8 cellular contexts compared by ENCODE assay signal in the genomic region with DNA sequence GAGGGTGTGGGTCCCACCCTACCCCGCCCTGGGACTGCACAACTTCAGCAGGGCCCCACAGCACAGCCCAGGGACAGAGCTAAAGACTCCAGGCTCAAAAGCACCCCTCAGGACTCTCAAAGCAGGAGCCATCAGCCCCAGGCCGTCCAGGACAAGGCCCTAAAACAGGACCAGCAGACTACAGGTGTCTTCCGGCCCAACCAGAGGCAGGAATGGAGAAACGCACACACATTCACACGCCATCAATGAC. TPM values are rescaled to one million over a fixed set of nuclear protein-coding genes. Genes with fewer than 3 reads are reported as not detected.
DNase-seq lines count a peak whose midpoint lies in the region; ATAC-seq and TF ChIP-seq lines count a peak whose summit lies in the region.

No MANE protein-coding gene starts in this region.

- H3K79me1 ChIP-seq in H9 (ENCODE audit: insufficient read depth, low read depth, low read length, poor library complexity, severe bottlenecking): no peaks in the 10 kb centered on the region

- H3K36me3 ChIP-seq in ACC112 (ENCODE audit: insufficient read depth, low read length): no peaks in the 10 kb centered on the region

- no peak overlapping the region for H2BK20ac ChIP-seq in H9 (ENCODE audit: low read depth, low read length, poor library complexity, severe bottlenecking)

- H3K27me3 ChIP-seq in ACC112 (ENCODE audit: insufficient read depth, low read length) (no peaks in the 10 kb centered on the region), H9 (ENCODE audit: insufficient read depth, low read length) (no peaks in the 10 kb centered on the region)

- H3K4me2 ChIP-seq in H9 (ENCODE audit: insufficient read depth, insufficient read length, low read length): peak overlapping the region; percentile 67

- H4K91ac ChIP-seq in H9 (ENCODE audit: insufficient read length, low read depth, low read length): peak overlapping the region; percentile 21

- H3K4me3 ChIP-seq in ACC112 (ENCODE audit: low read depth, low read length) (peak overlapping the region; percentile 91), skin epidermis (peak overlapping the region; percentile 50 to 62 (median 54))

- no peak overlapping the region for H4K8ac ChIP-seq in H9 (replicated peaks; ENCODE audit: insufficient read length, low read depth, low read length)

- H3K79me2 ChIP-seq in ACC112 (ENCODE audit: control insufficient read depth, insufficient read depth, low read length, unreplicated experiment): peaks cover 53% of the 10 kb centered on the region
- H3K79me2 ChIP-seq in H9 (ENCODE audit: insufficient read depth, low read length): no peaks in the 10 kb centered on the region; the same call in 1 of the 2 replicates

- H3K9ac ChIP-seq in H9 (ENCODE audit: extremely low read depth, insufficient read length, low read length): peak overlapping the region; percentile 84

- H3K9me3 Mint-ChIP-seq in H9: no peaks in the 10 kb centered on the region; a peak in 1 of 5 replicates
- H3K9me3 Mint-ChIP-seq in activated CD4-positive, alpha-beta memory T cell treated with anti-CD3 and anti-CD28 coated beads for 36 hours: no peaks in the 10 kb centered on the region

- ATAC-seq in left ventricle myocardium superior (peak; percentile 50), HG02763 (IDR thresholded peaks at IDR 0.05; ENCODE audit: unreplicated experiment) (no peak)

- H3K27ac Mint-ChIP-seq in H9: peak overlapping the region; percentile 98 to 99 (median 99)
- peak overlapping the region; percentile 98 for H3K27ac Mint-ChIP-seq in activated CD4-positive, alpha-beta memory T cell treated with anti-CD3 and anti-CD28 coated beads for 36 hours

- no peak overlapping the region for H2BK15ac ChIP-seq in H9 (ENCODE audit: low read depth, low read length)

- peak overlapping the region; percentile 45 for H4K5ac ChIP-seq in H9 (ENCODE audit: insufficient read length, low read depth, low read length)

- no peak overlapping the region; the same call in 1 of the 2 replicates for H3K4ac ChIP-seq in H9 (ENCODE audit: low read depth, low read length)

- intact Hi-C loops in activated CD4-positive, alpha-beta memory T cell treated with anti-CD3 and anti-CD28 coated beads for 36 hours (cut with micrococcal nuclease): loop anchor here (2.0 kb wide), 1 partner anchor 162 kb away; a partner anchor contains a TSS
- intact Hi-C loops in left ventricle myocardium superior (cut with micrococcal nuclease): no loop called here

- peaks cover 31 to 37% of the 10 kb centered on the region in 2 experiments for H3K4me1 Mint-ChIP-seq in H9
- peaks cover 50% of the 10 kb centered on the region for H3K4me1 Mint-ChIP-seq in activated CD4-positive, alpha-beta memory T cell treated with anti-CD3 and anti-CD28 coated beads for 36 hours (ENCODE audit: low read depth)

- H3K14ac ChIP-seq in H9 (ENCODE audit: insufficient read depth, low read length): peak overlapping the region; percentile 97

- no peak overlapping the region for H3T11ph ChIP-seq in H9 (ENCODE audit: low read length)

- H3K23ac ChIP-seq in H9 (ENCODE audit: insufficient read length, low read depth, low read length): no peak overlapping the region

- no peaks in the 10 kb centered on the region for H4K20me1 ChIP-seq in H9 (ENCODE audit: control insufficient read depth, insufficient read depth, insufficient read length)

- H3K56ac ChIP-seq in H9 (ENCODE audit: insufficient read length, low read depth, low read length): peak overlapping the region; percentile 4

- peaks cover 42% of the 10 kb centered on the region for H3K4me1 ChIP-seq in ACC112 (ENCODE audit: control insufficient read depth, insufficient read depth, low read length, unreplicated experiment)
- peaks cover 7% of the 10 kb centered on the region; the same call in 1 of the 2 replicates for H3K4me1 ChIP-seq in H9 (ENCODE audit: insufficient read depth, low read length)

- DNase-seq in H9 (no peak), left ventricle myocardium superior (no peak), cerebellar cortex (ENCODE audit: low spot score) (no peak)
- DNase-seq in activated CD4-positive, alpha-beta memory T cell treated with anti-CD3 and anti-CD28 coated beads for 36 hours: no peak
- DNase-seq in stimulated activated CD4-positive, alpha-beta T cell treated with anti-CD3 and anti-CD28 coated beads, Interleukin-12 subunit alpha, Interleukin-12 subunit beta, amount 100 ng/mL, for 4 hours: no peak

- H3K36me3 Mint-ChIP-seq in H9 (ENCODE audit: insufficient read depth in 1 of 3, low read depth in 3 of 3): peaks cover 14 to 24% (median 22%) of the 10 kb centered on the region in 3 experiments
- H3K36me3 Mint-ChIP-seq in activated CD4-positive, alpha-beta memory T cell treated with anti-CD3 and anti-CD28 coated beads for 36 hours: peaks cover 17% of the 10 kb centered on the region

- H3K27ac ChIP-seq in ACC112 (ENCODE audit: low read depth, low read length) (peak overlapping the region; percentile 99), H9 (ENCODE audit: insufficient read length, low read depth, low read length) (peak overlapping the region; percentile 75), skin epidermis (peak overlapping the region; percentile 47 to 99 (median 95))

- H3K9me3 ChIP-seq in H9 (ENCODE audit: control insufficient read depth, low read depth, low read length): no peaks in the 10 kb centered on the region

- H3K27me3 Mint-ChIP-seq in H9 (ENCODE audit: low read depth): no peaks in the 10 kb centered on the region; the same call in 1 of the 2 replicates
- no peaks in the 10 kb centered on the region for H3K27me3 Mint-ChIP-seq in activated CD4-positive, alpha-beta memory T cell treated with anti-CD3 and anti-CD28 coated beads for 36 hours

- H2BK12ac ChIP-seq in H9 (ENCODE audit: insufficient read length, low read depth, low read length): peak overlapping the region; percentile 0

- peak overlapping the region; percentile 30 for H2BK5ac ChIP-seq in H9 (ENCODE audit: insufficient read length, low read length)

- H3K23me2 ChIP-seq in H9 (ENCODE audit: insufficient read length, low read depth, low read length, poor library complexity, severe bottlenecking): peaks cover 5% of the 10 kb centered on the region

- H2AFZ ChIP-seq in ACC112 (ENCODE audit: low read length, unreplicated experiment) (no peak overlapping the region), H9 (ENCODE audit: low read length) (no peak overlapping the region)

- CTCF ChIA-PET in activated CD4-positive, alpha-beta memory T cell treated with anti-CD3 and anti-CD28 coated beads for 36 hours (lab: Charles Lee): interaction anchor here (0.6 to 5.9 kb wide), 20 partner anchors 10 to 483 kb away, joined by 3 to 40 read pairs (median 3); a partner anchor contains a TSS

- POLR2A ChIA-PET in activated CD4-positive, alpha-beta memory T cell treated with anti-CD3 and anti-CD28 coated beads for 36 hours (lab: Charles Lee): interaction anchor here (0.6 to 2.4 kb wide), 14 partner anchors 8 to 550 kb away, joined by 3 to 14 read pairs (median 4); a partner anchor contains a TSS

- WGBS in H9 (ENCODE audit: extremely low coverage, insufficient read length, low lambda C conversion rate): no CpG with 5 or more reads among the region's 5 CpGs

- peak overlapping the region; percentile 84 to 88 for H3K4me3 Mint-ChIP-seq in H9
- peak overlapping the region; percentile 79 for H3K4me3 Mint-ChIP-seq in activated CD4-positive, alpha-beta memory T cell treated with anti-CD3 and anti-CD28 coated beads for 36 hours

- H3K18ac ChIP-seq in H9 (ENCODE audit: insufficient read length, low read depth, low read length): peak overlapping the region; percentile 97

- TF ChIP-seq CTCF in H9 (conservative IDR thresholded peaks at IDR 0.05): no peak

- H2BK120ac ChIP-seq in H9 (ENCODE audit: low read depth, low read length, poor library complexity, severe bottlenecking): no peak overlapping the region

- H2AK5ac ChIP-seq in H9 (ENCODE audit: insufficient read length, low read length): no peak overlapping the region

RNA-seq across cellular contexts. Expression of a gene that starts 26.1 kb away (rescaled TPM):
- total RNA-seq in H9 (2021) (16.3 and 17.5 TPM in 2 replicates), left ventricle myocardium superior (4.9 TPM)
- 10 to 100 TPM; 13.8 to 14.5 TPM for total RNA-seq in activated CD4-positive, alpha-beta memory T cell treated with anti-CD3 and anti-CD28 coated beads for 36 hours

RNA-seq across cellular contexts. Expression of a gene that starts 31.4 kb away (rescaled TPM):
- 171 and 174 TPM in 2 replicates for total RNA-seq in H9 (2021)
- total RNA-seq in activated CD4-positive, alpha-beta memory T cell treated with anti-CD3 and anti-CD28 coated beads for 36 hours: 10 to 100 TPM; 88.9 to 93.1 TPM
- total RNA-seq in left ventricle myocardium superior: 39.1 TPM

RNA-seq across cellular contexts. Expression of a gene that starts 32.5 kb away (rescaled TPM):
- 305 and 309 TPM in 2 replicates for total RNA-seq in H9 (2021)
- 100 to 1,000 TPM; 318 to 323 TPM for total RNA-seq in activated CD4-positive, alpha-beta memory T cell treated with anti-CD3 and anti-CD28 coated beads for 36 hours
- total RNA-seq in left ventricle myocardium superior: 262 TPM

RNA-seq across cellular contexts. Expression of a gene that starts 32.7 kb away (rescaled TPM):
- 20.0 and 22.0 TPM in 2 replicates for total RNA-seq in H9 (2021)
- total RNA-seq in activated CD4-positive, alpha-beta memory T cell treated with anti-CD3 and anti-CD28 coated beads for 36 hours: 10 to 100 TPM; 24.3 to 24.4 TPM
- total RNA-seq in left ventricle myocardium superior: 13.3 TPM

RNA-seq across cellular contexts. Expression of a gene that starts 42.7 kb away (rescaled TPM):
- 175 and 184 TPM in 2 replicates for total RNA-seq in H9 (2021)
- 1 to 10 TPM; 3.2 to 3.8 TPM for total RNA-seq in activated CD4-positive, alpha-beta memory T cell treated with anti-CD3 and anti-CD28 coated beads for 36 hours
- 50.8 TPM for total RNA-seq in left ventricle myocardium superior
